In the genomic region with DNA sequence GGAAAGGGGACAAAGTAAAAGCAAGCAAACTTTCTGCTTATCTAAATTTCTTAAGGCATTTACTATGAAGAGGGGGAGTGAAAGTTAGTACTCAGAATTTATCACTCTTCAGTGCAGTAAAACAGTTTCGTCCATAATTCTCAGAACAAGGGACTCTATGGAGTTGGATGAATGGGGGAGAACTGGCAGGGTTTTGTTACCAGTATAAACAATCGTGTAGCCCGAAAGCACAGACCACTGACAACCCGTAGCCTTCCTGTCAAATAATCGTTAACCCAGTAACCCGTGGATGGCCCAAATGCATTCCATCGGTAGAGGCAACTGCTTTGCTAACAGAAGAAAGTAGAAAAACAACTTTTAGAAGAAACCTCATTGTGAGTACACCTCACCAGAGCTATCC, we compare ENCODE assay signal across 29 cellular contexts.
"Had no signal": no experiment of that assay in that cellular context is flagged by ENCODE, and none has a peak within 500 bp of the region (broad histone marks: within the 10 kb centered on the region; RNA-seq: fewer than 3 reads in every experiment).

No MANE protein-coding gene starts in this region.

- H3K4me3 ChIP-seq: ovary, psoas muscle, right atrium auricular region, right lobe of liver, sigmoid colon, stomach, thoracic aorta, thyroid gland, tibial nerve, upper lobe of left lung, vagina had no signal

- H2AFZ ChIP-seq: parathyroid adenoma had no signal

- H3K79me2 ChIP-seq: parathyroid adenoma had no signal

- H3K9ac ChIP-seq: parathyroid adenoma had no signal

- H3K27me3 ChIP-seq: ovary, right atrium auricular region, right lobe of liver, sigmoid colon, stomach, thyroid gland, tibial nerve, upper lobe of left lung, vagina had no signal

- H3K9me3 ChIP-seq: ovary, psoas muscle, right atrium auricular region, right lobe of liver, sigmoid colon, thoracic aorta, thyroid gland, tibial nerve, upper lobe of left lung, vagina had no signal

- H3K4me1 ChIP-seq: parathyroid adenoma, psoas muscle, right atrium auricular region, right lobe of liver, sigmoid colon, stomach, thyroid gland, tibial nerve, upper lobe of left lung, vagina had no signal

- H3K4me3 Mint-ChIP-seq: naive B cell; naive thymus-derived CD8-positive, alpha-beta T cell; natural killer cell treated with Interleukin-12 subunit alpha and Interleukin-12 subunit beta and Interleukin-15 and Interleukin-18, amount 100 ng/mL, for 72 hours; neural crest cell; stimulated activated effector memory CD8-positive, alpha-beta T cell treated with anti-CD3 and anti-CD28 coated beads, Interleukin-12 subunit alpha, Interleukin-12 subunit beta, amount 100 ng/mL, for 72 hours; stimulated activated naive B cell treated with anti-CD40 and anti-IgM and Interleukin-4, amounts not matched to agents 10 μg/mL and 1 μg/mL and 100 μg/mL, for 72 hours; stimulated activated naive CD8-positive, alpha-beta T cell treated with anti-CD3 and anti-CD28 coated beads, Interleukin-15, Interleukin-2, amounts not matched to agents 100 ng/mL and 50 ng/mL, for 24 hours had no signal

- FAIRE-seq: small intestine, urothelium cell line had no signal

- ATAC-seq: naive thymus-derived CD8-positive, alpha-beta T cell; natural killer cell treated with Interleukin-12 subunit alpha and Interleukin-12 subunit beta and Interleukin-15 and Interleukin-18, amount 100 ng/mL, for 72 hours; psoas muscle; right lobe of liver; stimulated activated effector memory CD8-positive, alpha-beta T cell treated with anti-CD3 and anti-CD28 coated beads, Interleukin-12 subunit alpha, Interleukin-12 subunit beta, amount 100 ng/mL, for 72 hours; stimulated activated naive B cell treated with anti-CD40 and anti-IgM and Interleukin-4, amounts not matched to agents 10 μg/mL and 1 μg/mL and 100 μg/mL, for 72 hours had no signal

- H3K27ac Mint-ChIP-seq: naive B cell; naive thymus-derived CD8-positive, alpha-beta T cell; natural killer cell treated with Interleukin-12 subunit alpha and Interleukin-12 subunit beta and Interleukin-15 and Interleukin-18, amount 100 ng/mL, for 72 hours; progenitor cell of endocrine pancreas; stimulated activated effector memory CD8-positive, alpha-beta T cell treated with anti-CD3 and anti-CD28 coated beads, Interleukin-12 subunit alpha, Interleukin-12 subunit beta, amount 100 ng/mL, for 72 hours; stimulated activated naive B cell treated with anti-CD40 and anti-IgM and Interleukin-4, amounts not matched to agents 10 μg/mL and 1 μg/mL and 100 μg/mL, for 72 hours; stimulated activated naive CD8-positive, alpha-beta T cell treated with anti-CD3 and anti-CD28 coated beads, Interleukin-15, Interleukin-2, amounts not matched to agents 100 ng/mL and 50 ng/mL, for 24 hours had no signal

- H3K4me1 Mint-ChIP-seq: naive B cell; naive thymus-derived CD8-positive, alpha-beta T cell; stimulated activated effector memory CD8-positive, alpha-beta T cell treated with anti-CD3 and anti-CD28 coated beads, Interleukin-12 subunit alpha, Interleukin-12 subunit beta, amount 100 ng/mL, for 72 hours; stimulated activated naive B cell treated with anti-CD40 and anti-IgM and Interleukin-4, amounts not matched to agents 10 μg/mL and 1 μg/mL and 100 μg/mL, for 72 hours had no signal

- H3K36me3 Mint-ChIP-seq: naive B cell; naive thymus-derived CD8-positive, alpha-beta T cell; natural killer cell treated with Interleukin-12 subunit alpha and Interleukin-12 subunit beta and Interleukin-15 and Interleukin-18, amount 100 ng/mL, for 72 hours; stimulated activated effector memory CD8-positive, alpha-beta T cell treated with anti-CD3 and anti-CD28 coated beads, Interleukin-12 subunit alpha, Interleukin-12 subunit beta, amount 100 ng/mL, for 72 hours; stimulated activated naive B cell treated with anti-CD40 and anti-IgM and Interleukin-4, amounts not matched to agents 10 μg/mL and 1 μg/mL and 100 μg/mL, for 72 hours had no signal

- H3K27me3 Mint-ChIP-seq: naive B cell; naive thymus-derived CD8-positive, alpha-beta T cell; natural killer cell treated with Interleukin-12 subunit alpha and Interleukin-12 subunit beta and Interleukin-15 and Interleukin-18, amount 100 ng/mL, for 72 hours; progenitor cell of endocrine pancreas; stimulated activated naive B cell treated with anti-CD40 and anti-IgM and Interleukin-4, amounts not matched to agents 10 μg/mL and 1 μg/mL and 100 μg/mL, for 72 hours; stimulated activated naive CD8-positive, alpha-beta T cell treated with anti-CD3 and anti-CD28 coated beads, Interleukin-15, Interleukin-2, amounts not matched to agents 100 ng/mL and 50 ng/mL, for 24 hours had no signal

- H3K27ac ChIP-seq: ovary, parathyroid adenoma, psoas muscle, right atrium auricular region, right lobe of liver, sigmoid colon, stomach, thoracic aorta, thyroid gland, tibial nerve, upper lobe of left lung, vagina had no signal

- H3K36me3 ChIP-seq: ovary, right atrium auricular region, right lobe of liver, sigmoid colon, stomach, thoracic aorta, thyroid gland, tibial nerve, upper lobe of left lung, vagina had no signal

- DNase-seq: naive B cell; naive thymus-derived CD8-positive, alpha-beta T cell; occipital lobe; ovary; psoas muscle; right lobe of liver; sigmoid colon; small intestine; stimulated activated CD4-positive, alpha-beta T cell treated with anti-CD3 and anti-CD28 coated beads, Interleukin-15, amount 100 ng/mL, for 24 hours; stimulated activated CD4-positive, alpha-beta T cell treated with anti-CD3 and anti-CD28 coated beads, Interleukin-2, amount 100 ng/mL, for 24 hours; stimulated activated CD4-positive, alpha-beta T cell treated with anti-CD3 and anti-CD28 coated beads, Interleukin-2, amount 100 ng/mL, for 48 hours; stimulated activated CD4-positive, alpha-beta T cell treated with anti-CD3 and anti-CD28 coated beads, Interleukin-4, amount 100 ng/mL, for 24 hours; stimulated activated naive B cell treated with anti-CD40 and anti-IgM and Interleukin-4, amounts not matched to agents 10 μg/mL and 1 μg/mL and 100 μg/mL, for 72 hours; stimulated activated naive CD4-positive, alpha-beta T cell treated with Interleukin-2 at 50 U/mL for 16 hours; stomach; thyroid gland; trophoblast cell; upper lobe of left lung had no signal
